In the genomic region with DNA sequence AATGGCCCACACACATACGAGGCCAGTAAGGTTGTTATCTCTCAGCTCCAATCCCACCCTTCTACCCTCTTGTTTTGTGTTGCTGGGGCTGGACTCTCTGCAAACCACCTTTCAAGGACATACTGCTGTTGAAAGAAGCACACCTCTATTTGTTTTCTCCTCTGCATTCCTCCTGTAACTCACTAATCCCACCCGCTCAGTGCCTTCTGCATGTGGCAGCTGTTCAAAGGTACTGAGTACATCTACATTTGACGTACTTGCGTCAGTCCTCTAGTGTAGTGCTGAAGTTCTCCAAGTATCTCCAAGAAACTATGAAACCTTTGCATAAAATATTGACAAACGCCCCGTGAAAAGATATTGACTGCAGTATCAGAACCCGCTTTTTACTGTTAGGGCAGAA, we compare ENCODE assay signal across 28 cellular contexts.
"Had no signal": no experiment of that assay in that cellular context is flagged by ENCODE, and none has a peak within 500 bp of the region (broad histone marks: within the 10 kb centered on the region; RNA-seq: fewer than 3 reads in every experiment).

No MANE protein-coding gene starts in this region.

- H3K4me1 Mint-ChIP-seq: WTC11 had no signal

- H3K4me3 ChIP-seq: ascending aorta, breast epithelium, cardiac muscle cell, colonic mucosa, esophagus squamous epithelium, gastroesophageal sphincter had no signal

- H3K9me3 ChIP-seq: ascending aorta, breast epithelium, colonic mucosa, esophagus squamous epithelium, gastroesophageal sphincter had no signal

- H3K27me3 ChIP-seq: ascending aorta, breast epithelium, cardiac muscle cell, colonic mucosa, gastroesophageal sphincter had no signal

- H3K36me3 ChIP-seq: ascending aorta, breast epithelium, cardiac muscle cell, colonic mucosa, esophagus squamous epithelium had no signal

- H3K9me3 Mint-ChIP-seq: activated CD4-positive, alpha-beta memory T cell treated with anti-CD3 and anti-CD28 coated beads, Interleukin-2, amount 10 ng/mL, durations not matched to agents 7 days and 5 days; activated naive CD4-positive, alpha-beta T cell treated with anti-CD3 and anti-CD28 coated beads, Interleukin-2, amount 50 U/mL, for 72 hours; activated T-cell treated with anti-CD3 and anti-CD28 coated beads, Interleukin-2, amount 50 U/mL, for 24 hours; activated T-cell treated with anti-CD3 and anti-CD28 coated beads, Interleukin-2, amount 50 U/mL, for 72 hours had no signal

- H3K4me1 ChIP-seq: ascending aorta, breast epithelium, colonic mucosa, esophagus squamous epithelium, gastroesophageal sphincter had no signal

- DNase-seq: activated CD4-positive, alpha-beta memory T cell treated with anti-CD3 and anti-CD28 coated beads, Interleukin-2, amount 10 ng/mL, durations not matched to agents 7 days and 5 days; activated CD4-positive, alpha-beta T cell treated with anti-CD3 and anti-CD28 coated beads for 1 hour; activated CD4-positive, alpha-beta T cell treated with anti-CD3 and anti-CD28 coated beads for 4 hours; activated CD4-positive, alpha-beta T cell treated with anti-CD3 and anti-CD28 coated beads, Interleukin-2, amount 10 ng/mL, durations not matched to agents 7 days and 5 days; activated CD4-positive, alpha-beta T cell treated with anti-CD3 and anti-CD28 coated beads, Interleukin-2, amount 50 U/mL, for 4 hours; activated CD8-positive, alpha-beta memory T cell treated with anti-CD3 and anti-CD28 coated beads, Interleukin-2, amount 50 U/mL, for 48 hours; activated gamma-delta T cell; activated naive CD4-positive, alpha-beta T cell; activated naive CD4-positive, alpha-beta T cell treated with anti-CD3 and anti-CD28 coated beads, Interleukin-2, amount 10 ng/mL, durations not matched to agents 7 days and 5 days; activated naive CD8-positive, alpha-beta T cell treated with anti-CD3 and anti-CD28 coated beads, Interleukin-2, amount 10 ng/mL, durations not matched to agents 7 days and 5 days; activated T-cell treated with anti-CD3 and anti-CD28 coated beads for 4 hours; activated T-cell treated with anti-CD3 and anti-CD28 coated beads, Interleukin-2, amount 50 U/mL, for 24 hours; activated T-cell treated with anti-CD3 and anti-CD28 coated beads, Interleukin-2, amount 50 U/mL, for 72 hours; central memory CD4-positive, alpha-beta T cell; cerebellar nuclear complex; colonic mucosa; effector CD8-positive, alpha-beta T cell; esophagus squamous epithelium; foreskin melanocyte; T-helper 2 cell had no signal

- H3K4me3 Mint-ChIP-seq: activated CD4-positive, alpha-beta memory T cell treated with anti-CD3 and anti-CD28 coated beads, Interleukin-2, amount 10 ng/mL, durations not matched to agents 7 days and 5 days; activated CD4-positive, alpha-beta T cell treated with anti-CD3 and anti-CD28 coated beads, Interleukin-2, amount 10 ng/mL, durations not matched to agents 7 days and 5 days; activated naive CD4-positive, alpha-beta T cell treated with anti-CD3 and anti-CD28 coated beads, Interleukin-2, amount 10 ng/mL, durations not matched to agents 7 days and 5 days; activated naive CD8-positive, alpha-beta T cell treated with anti-CD3 and anti-CD28 coated beads, Interleukin-2, amount 10 ng/mL, durations not matched to agents 7 days and 5 days; activated T-cell treated with anti-CD3 and anti-CD28 coated beads, Interleukin-2, amount 50 U/mL, for 24 hours; activated T-cell treated with anti-CD3 and anti-CD28 coated beads, Interleukin-2, amount 50 U/mL, for 72 hours; brain; WTC11 had no signal

- H3K36me3 Mint-ChIP-seq: activated naive CD4-positive, alpha-beta T cell treated with anti-CD3 and anti-CD28 coated beads, Interleukin-2, amount 50 U/mL, for 72 hours; WTC11 had no signal

- H3K27me3 Mint-ChIP-seq: activated CD4-positive, alpha-beta memory T cell treated with anti-CD3 and anti-CD28 coated beads, Interleukin-2, amount 10 ng/mL, durations not matched to agents 7 days and 5 days; activated CD4-positive, alpha-beta T cell treated with anti-CD3 and anti-CD28 coated beads, Interleukin-2, amount 10 ng/mL, durations not matched to agents 7 days and 5 days; activated T-cell treated with anti-CD3 and anti-CD28 coated beads, Interleukin-2, amount 50 U/mL, for 24 hours; brain had no signal

- H3K27ac Mint-ChIP-seq: activated CD4-positive, alpha-beta memory T cell treated with anti-CD3 and anti-CD28 coated beads, Interleukin-2, amount 10 ng/mL, durations not matched to agents 7 days and 5 days; activated CD4-positive, alpha-beta T cell treated with anti-CD3 and anti-CD28 coated beads, Interleukin-2, amount 10 ng/mL, durations not matched to agents 7 days and 5 days; activated naive CD4-positive, alpha-beta T cell treated with anti-CD3 and anti-CD28 coated beads, Interleukin-2, amount 10 ng/mL, durations not matched to agents 7 days and 5 days; activated naive CD4-positive, alpha-beta T cell treated with anti-CD3 and anti-CD28 coated beads, Interleukin-2, amount 50 U/mL, for 72 hours; activated naive CD8-positive, alpha-beta T cell treated with anti-CD3 and anti-CD28 coated beads, Interleukin-2, amount 10 ng/mL, durations not matched to agents 7 days and 5 days; activated T-cell treated with anti-CD3 and anti-CD28 coated beads, Interleukin-2, amount 50 U/mL, for 24 hours; activated T-cell treated with anti-CD3 and anti-CD28 coated beads, Interleukin-2, amount 50 U/mL, for 72 hours; WTC11 had no signal

- ATAC-seq: activated naive CD4-positive, alpha-beta T cell treated with anti-CD3 and anti-CD28 coated beads, Interleukin-2, amount 50 U/mL, for 72 hours; activated T-cell treated with anti-CD3 and anti-CD28 coated beads, Interleukin-2, amount 50 U/mL, for 72 hours; gastroesophageal sphincter; WTC11 had no signal

- H3K27ac ChIP-seq: ascending aorta, breast epithelium, cardiac muscle cell, colonic mucosa, epithelial cell of prostate, esophagus squamous epithelium, gastroesophageal sphincter had no signal
